In the genomic region with DNA sequence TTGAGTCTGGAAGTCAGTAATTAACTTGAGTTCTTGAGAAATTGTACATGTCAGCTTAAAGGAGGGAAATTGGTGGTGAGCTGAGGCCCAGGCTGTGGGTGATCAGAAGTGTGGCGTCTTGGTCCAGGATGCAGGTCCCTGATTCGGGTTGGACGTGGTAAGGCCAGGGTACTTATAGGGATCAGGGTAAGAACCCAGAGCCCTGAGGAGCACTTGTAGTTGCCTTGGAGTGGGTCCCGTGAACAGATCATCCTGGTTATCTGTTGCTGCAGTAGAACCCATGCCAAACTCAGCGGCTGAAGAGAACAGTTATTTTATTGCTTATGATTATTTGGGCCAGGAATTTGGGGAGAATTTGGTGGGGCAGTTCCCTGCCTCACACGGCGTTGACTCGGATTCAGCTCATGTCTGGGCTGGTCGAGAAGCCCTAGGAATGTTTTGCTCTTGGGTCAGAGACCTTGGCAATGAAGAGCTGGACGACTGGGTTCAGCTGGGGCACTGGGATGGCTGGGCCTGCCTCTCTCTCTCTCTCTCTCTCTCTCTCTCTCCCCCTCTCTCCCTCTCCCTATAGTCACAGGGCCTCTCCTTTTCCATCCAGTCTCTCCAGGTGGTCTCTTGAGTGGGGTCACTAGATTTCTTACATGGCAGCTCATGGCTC, we compare ENCODE assay signal across 27 cellular contexts.
"Had no signal": no experiment of that assay in that cellular context is flagged by ENCODE, and none has a peak within 500 bp of the region (broad histone marks: within the 10 kb centered on the region; RNA-seq: fewer than 3 reads in every experiment).

No MANE protein-coding gene starts in this region.

- H3K27ac ChIP-seq: breast epithelium, epithelial cell of prostate, esophagus squamous epithelium, lower lobe of right lung, neutrophil, suprapubic skin, transverse colon had no signal

- H3K4me1 Mint-ChIP-seq: activated CD4-positive, alpha-beta T cell treated with anti-CD3 and anti-CD28 coated beads for 36 hours; naive thymus-derived CD8-positive, alpha-beta T cell had no signal

- H3K4me1 ChIP-seq: breast epithelium, lower lobe of right lung, suprapubic skin, transverse colon had no signal

- H3K4me3 Mint-ChIP-seq: activated CD4-positive, alpha-beta T cell treated with anti-CD3 and anti-CD28 coated beads for 36 hours; activated T-cell treated with anti-CD3 and anti-CD28 coated beads, Interleukin-2, amount 50 U/mL, for 72 hours; naive thymus-derived CD8-positive, alpha-beta T cell; T-helper 2 cell treated with Interferon-gamma antibody and Interleukin-4, amounts not matched to agents 5 μg/mL and 100 μg/mL, for 36 hours had no signal

- DNase-seq: activated CD4-positive, alpha-beta T cell treated with anti-CD3 and anti-CD28 coated beads for 36 hours; activated CD4-positive, CD25-positive, alpha-beta regulatory T cell; activated naive CD4-positive, alpha-beta T cell; activated T-cell treated with anti-CD3 and anti-CD28 coated beads for 4 hours; activated T-cell treated with anti-CD3 and anti-CD28 coated beads, Interleukin-2, amount 50 U/mL, for 72 hours; dermis blood vessel endothelial cell; effector CD4-positive, alpha-beta T cell; esophagus squamous epithelium; foreskin melanocyte; islet precursor cell; lower lobe of right lung; mesenchymal stem cell; naive thymus-derived CD8-positive, alpha-beta T cell; stimulated activated CD4-positive, alpha-beta T cell treated with anti-CD3 and anti-CD28 coated beads, Interleukin-1b, Interleukin-23, amount 100 ng/mL, for 48 hours; stimulated activated CD4-positive, alpha-beta T cell treated with anti-CD3 and anti-CD28 coated beads, Interleukin-4, amount 100 ng/mL, for 4 hours; stimulated activated CD8-positive, alpha-beta memory T cell treated with anti-CD3 and anti-CD28 coated beads, Interleukin-4, amount 100 ng/mL, for 48 hours; stimulated activated naive CD4-positive, alpha-beta T cell; T-helper 1 cell; transverse colon had no signal

- H3K36me3 Mint-ChIP-seq: activated naive CD4-positive, alpha-beta T cell treated with anti-CD3 and anti-CD28 coated beads, Interleukin-2, amount 50 U/mL, for 72 hours; naive thymus-derived CD8-positive, alpha-beta T cell had no signal

- ATAC-seq: activated CD4-positive, alpha-beta T cell treated with anti-CD3 and anti-CD28 coated beads for 36 hours; activated naive CD4-positive, alpha-beta T cell treated with anti-CD3 and anti-CD28 coated beads, Interleukin-2, amount 50 U/mL, for 72 hours; activated T-cell treated with anti-CD3 and anti-CD28 coated beads, Interleukin-2, amount 50 U/mL, for 72 hours; lower lobe of right lung; naive thymus-derived CD8-positive, alpha-beta T cell had no signal

- H3K36me3 ChIP-seq: breast epithelium, esophagus squamous epithelium, lower lobe of right lung, neutrophil, suprapubic skin, transverse colon had no signal

- H3K27me3 Mint-ChIP-seq: activated CD4-positive, alpha-beta T cell treated with anti-CD3 and anti-CD28 coated beads for 36 hours; progenitor cell of endocrine pancreas had no signal

- H3K27me3 ChIP-seq: breast epithelium, esophagus squamous epithelium, neutrophil, suprapubic skin, transverse colon had no signal

- H3K27ac Mint-ChIP-seq: activated CD4-positive, alpha-beta T cell treated with anti-CD3 and anti-CD28 coated beads for 36 hours; activated naive CD4-positive, alpha-beta T cell treated with anti-CD3 and anti-CD28 coated beads, Interleukin-2, amount 50 U/mL, for 72 hours; activated T-cell treated with anti-CD3 and anti-CD28 coated beads, Interleukin-2, amount 50 U/mL, for 72 hours; naive thymus-derived CD8-positive, alpha-beta T cell; T-helper 2 cell treated with Interferon-gamma antibody and Interleukin-4, amounts not matched to agents 5 μg/mL and 100 μg/mL, for 36 hours had no signal

- H3K4me3 ChIP-seq: breast epithelium, esophagus squamous epithelium, lower lobe of right lung, smooth muscle cell, suprapubic skin, transverse colon had no signal

- H3K9me3 Mint-ChIP-seq: activated naive CD4-positive, alpha-beta T cell treated with anti-CD3 and anti-CD28 coated beads, Interleukin-2, amount 50 U/mL, for 72 hours; activated T-cell treated with anti-CD3 and anti-CD28 coated beads, Interleukin-2, amount 50 U/mL, for 72 hours; T-helper 2 cell treated with Interferon-gamma antibody and Interleukin-4, amounts not matched to agents 5 μg/mL and 100 μg/mL, for 36 hours had no signal

- H3K9me3 ChIP-seq: breast epithelium, esophagus squamous epithelium, lower lobe of right lung, neutrophil, suprapubic skin, transverse colon had no signal
